1 cellular context compared by ENCODE assay signal in the genomic region with DNA sequence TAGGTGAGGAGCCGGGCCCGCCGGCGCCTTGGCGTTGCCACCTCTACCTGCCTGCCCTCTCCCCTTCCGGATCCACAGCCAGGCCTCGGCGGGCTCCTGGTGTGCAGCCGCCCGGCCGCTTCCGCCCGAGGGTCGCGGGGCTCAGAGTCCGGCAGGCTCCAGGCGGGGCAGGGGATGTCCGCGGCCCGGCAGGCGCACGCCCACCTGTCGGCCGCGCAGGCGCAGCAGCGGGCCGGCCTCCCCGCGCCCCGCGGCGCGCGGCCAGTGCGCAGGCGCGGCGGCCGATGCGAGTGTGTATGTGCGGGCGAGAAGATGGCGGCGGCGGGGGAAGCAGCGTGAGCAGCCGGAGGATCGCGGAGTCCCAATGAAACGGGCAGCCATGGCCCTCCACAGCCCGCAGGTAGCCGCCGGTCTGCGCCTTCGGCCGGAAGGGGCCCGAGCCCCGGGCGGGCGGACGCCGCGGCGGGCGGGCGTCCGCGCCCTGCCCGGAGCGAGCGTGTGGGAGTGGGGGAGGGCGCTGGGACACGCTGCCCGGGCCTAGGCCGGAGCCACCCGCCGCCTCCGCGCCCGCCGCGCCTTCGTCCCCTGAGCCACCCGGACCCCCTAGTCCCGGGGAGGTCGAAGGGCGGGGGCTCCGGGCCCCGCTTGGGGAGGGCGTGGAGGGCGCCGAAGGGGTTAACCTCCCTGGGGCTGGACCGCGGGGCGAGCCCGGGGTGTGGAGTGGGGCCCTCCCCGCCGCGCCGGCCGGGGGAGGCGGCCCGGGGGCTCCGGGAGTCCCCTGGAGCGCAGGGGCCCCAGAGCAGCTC.
TF ChIP-seq lines count a peak whose summit lies in the region.

A gene with protein sequence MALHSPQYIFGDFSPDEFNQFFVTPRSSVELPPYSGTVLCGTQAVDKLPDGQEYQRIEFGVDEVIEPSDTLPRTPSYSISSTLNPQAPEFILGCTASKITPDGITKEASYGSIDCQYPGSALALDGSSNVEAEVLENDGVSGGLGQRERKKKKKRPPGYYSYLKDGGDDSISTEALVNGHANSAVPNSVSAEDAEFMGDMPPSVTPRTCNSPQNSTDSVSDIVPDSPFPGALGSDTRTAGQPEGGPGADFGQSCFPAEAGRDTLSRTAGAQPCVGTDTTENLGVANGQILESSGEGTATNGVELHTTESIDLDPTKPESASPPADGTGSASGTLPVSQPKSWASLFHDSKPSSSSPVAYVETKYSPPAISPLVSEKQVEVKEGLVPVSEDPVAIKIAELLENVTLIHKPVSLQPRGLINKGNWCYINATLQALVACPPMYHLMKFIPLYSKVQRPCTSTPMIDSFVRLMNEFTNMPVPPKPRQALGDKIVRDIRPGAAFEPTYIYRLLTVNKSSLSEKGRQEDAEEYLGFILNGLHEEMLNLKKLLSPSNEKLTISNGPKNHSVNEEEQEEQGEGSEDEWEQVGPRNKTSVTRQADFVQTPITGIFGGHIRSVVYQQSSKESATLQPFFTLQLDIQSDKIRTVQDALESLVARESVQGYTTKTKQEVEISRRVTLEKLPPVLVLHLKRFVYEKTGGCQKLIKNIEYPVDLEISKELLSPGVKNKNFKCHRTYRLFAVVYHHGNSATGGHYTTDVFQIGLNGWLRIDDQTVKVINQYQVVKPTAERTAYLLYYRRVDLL (plus strand): TSS at position 289 of the 806 bp plus-strand sequence. CDS start 91 bp downstream, at position 380.

TF ChIP-seq in HepG2, 621 proteins besides CTCF, POLR2A, EP300 and RAD21 (continued from another document and continues in another):
- TF ChIP-seq MTF2 (CRISPR knock-in tag; IDR thresholded peaks at IDR 0.05; ENCODE audit: borderline replicate concordance) (no peak), CBX1 (IDR thresholded peaks at IDR 0.05; ENCODE audit: low read depth) (peak; percentile 58), STAT5B (CRISPR knock-in tag; IDR thresholded peaks at IDR 0.05) (no peak), RNF2 (conservative IDR thresholded peaks at IDR 0.05; ENCODE audit: low read depth) (no peak), ZNF737 (CRISPR knock-in tag; IDR thresholded peaks at IDR 0.05; ENCODE audit: borderline replicate concordance) (no peak), FLYWCH1 (CRISPR knock-in tag; IDR thresholded peaks at IDR 0.05) (no peak), ZNF431 (CRISPR knock-in tag; IDR thresholded peaks at IDR 0.05; ENCODE audit: borderline replicate concordance, low read depth) (no peak; the same call in 1 of the 2 replicates), ZNF672 (CRISPR knock-in tag; IDR thresholded peaks at IDR 0.05) (peak; percentile 83; the same call in 1 of the 2 replicates), CEBPG (CRISPR knock-in tag; IDR thresholded peaks at IDR 0.05) (no peak), ZKSCAN1 (IDR thresholded peaks at IDR 0.05; ENCODE audit: low read length) (no peak), ZFYVE20 (CRISPR knock-in tag; IDR thresholded peaks at IDR 0.05; ENCODE audit: borderline replicate concordance, low read depth) (no peak), ZNF292 (CRISPR knock-in tag; IDR thresholded peaks at IDR 0.05; ENCODE audit: borderline replicate concordance, low read depth) (no peak), ZFP41 (CRISPR knock-in tag; IDR thresholded peaks at IDR 0.05; ENCODE audit: borderline replicate concordance) (0 out of 2 replicates have a peak, but pooled peaks have one; percentile 66), ZNF343 (CRISPR knock-in tag; IDR thresholded peaks at IDR 0.05) (peak; percentile 83; the same call in 1 of the 2 replicates), ELF4 (CRISPR knock-in tag; IDR thresholded peaks at IDR 0.05; ENCODE audit: borderline replicate concordance) (no peak; the same call in none of the 2 replicates), ATAD3A (CRISPR knock-in tag; IDR thresholded peaks at IDR 0.05) (no peak), SP140L (CRISPR knock-in tag; IDR thresholded peaks at IDR 0.05; ENCODE audit: borderline replicate concordance) (no peak; the same call in 1 of the 2 replicates), PAX8 (CRISPR knock-in tag; IDR thresholded peaks at IDR 0.05; ENCODE audit: borderline replicate concordance) (no peak), ZNF136 (CRISPR knock-in tag; IDR thresholded peaks at IDR 0.05; ENCODE audit: low read depth) (no peak), FOXP1 (IDR thresholded peaks at IDR 0.05) (no peak), FOXP1 (CRISPR knock-in tag; IDR thresholded peaks at IDR 0.05) (no peak), NR1H2 (CRISPR knock-in tag; IDR thresholded peaks at IDR 0.05; ENCODE audit: borderline replicate concordance, low read depth) (no peak), GMEB1 (CRISPR knock-in tag; IDR thresholded peaks at IDR 0.05; ENCODE audit: borderline replicate concordance) (peak; percentile 66; the same call in 1 of the 2 replicates), NRL (CRISPR knock-in tag; IDR thresholded peaks at IDR 0.05; ENCODE audit: borderline replicate concordance) (peak; percentile 75; the same call in 1 of the 2 replicates), MED1 (CRISPR knock-in tag; IDR thresholded peaks at IDR 0.05) (peak; percentile 85), ZNF547 (CRISPR knock-in tag; IDR thresholded peaks at IDR 0.05) (peak; percentile 43; the same call in 1 of the 2 replicates), ISL2 (CRISPR knock-in tag; IDR thresholded peaks at IDR 0.05) (peak; percentile 75), MTERF4 (CRISPR knock-in tag; IDR thresholded peaks at IDR 0.05) (no peak), NAIF1 (CRISPR knock-in tag; IDR thresholded peaks at IDR 0.05; ENCODE audit: borderline replicate concordance) (no peak), MXD4 (CRISPR knock-in tag; IDR thresholded peaks at IDR 0.05) (no peak), ZNF337 (CRISPR knock-in tag; IDR thresholded peaks at IDR 0.05; ENCODE audit: borderline replicate concordance, low read depth) (0 out of 2 replicates have a peak, but pooled peaks have one; percentile 36), ZSCAN9 (CRISPR knock-in tag; IDR thresholded peaks at IDR 0.05; ENCODE audit: borderline replicate concordance) (peak; percentile 85; the same call in 1 of the 2 replicates), ZNF580 (CRISPR knock-in tag; IDR thresholded peaks at IDR 0.05; ENCODE audit: borderline replicate concordance, low read depth) (0 out of 2 replicates have a peak, but pooled peaks have one; percentile 18), FOXA1 (IDR thresholded peaks at IDR 0.05) (no peak), FOXA1 (CRISPR knock-in tag; IDR thresholded peaks at IDR 0.05) (no peak), TARDBP (CRISPR knock-in tag; IDR thresholded peaks at IDR 0.05) (no peak; the same call in 1 of the 2 replicates), GTF3A (CRISPR knock-in tag; conservative IDR thresholded peaks at IDR 0.05) (no peak), HDAC2 (CRISPR knock-in tag; IDR thresholded peaks at IDR 0.05) (peak; percentile 47; the same call in 1 of the 2 replicates), RCOR2 (CRISPR knock-in tag; IDR thresholded peaks at IDR 0.05) (no peak), FOSL1 (CRISPR knock-in tag; IDR thresholded peaks at IDR 0.05; ENCODE audit: borderline replicate concordance) (no peak), YEATS4 (CRISPR knock-in tag; IDR thresholded peaks at IDR 0.05; ENCODE audit: borderline replicate concordance) (peak; percentile 98), ZNF749 (CRISPR knock-in tag; IDR thresholded peaks at IDR 0.05; ENCODE audit: borderline replicate concordance) (peak; percentile 20), REL (CRISPR knock-in tag; conservative IDR thresholded peaks at IDR 0.05) (0 out of 2 replicates have a peak, but pooled peaks have one; percentile 55), HOXA9 (CRISPR knock-in tag; IDR thresholded peaks at IDR 0.05; ENCODE audit: borderline replicate concordance) (no peak; the same call in 1 of the 2 replicates), HOXA7 (CRISPR knock-in tag; IDR thresholded peaks at IDR 0.05) (no peak), ZNF644 (CRISPR knock-in tag; IDR thresholded peaks at IDR 0.05; ENCODE audit: low read depth) (no peak), ZNF777 (CRISPR knock-in tag; IDR thresholded peaks at IDR 0.05) (peak; percentile 51; the same call in 1 of the 2 replicates), DZIP1 (CRISPR knock-in tag; IDR thresholded peaks at IDR 0.05) (no peak), NFE2 (CRISPR knock-in tag; IDR thresholded peaks at IDR 0.05) (no peak), SMARCE1 (IDR thresholded peaks at IDR 0.05; ENCODE audit: borderline replicate concordance) (0 out of 2 replicates have a peak, but pooled peaks have one; percentile 6)
- TF ChIP-seq, protein P1, sequence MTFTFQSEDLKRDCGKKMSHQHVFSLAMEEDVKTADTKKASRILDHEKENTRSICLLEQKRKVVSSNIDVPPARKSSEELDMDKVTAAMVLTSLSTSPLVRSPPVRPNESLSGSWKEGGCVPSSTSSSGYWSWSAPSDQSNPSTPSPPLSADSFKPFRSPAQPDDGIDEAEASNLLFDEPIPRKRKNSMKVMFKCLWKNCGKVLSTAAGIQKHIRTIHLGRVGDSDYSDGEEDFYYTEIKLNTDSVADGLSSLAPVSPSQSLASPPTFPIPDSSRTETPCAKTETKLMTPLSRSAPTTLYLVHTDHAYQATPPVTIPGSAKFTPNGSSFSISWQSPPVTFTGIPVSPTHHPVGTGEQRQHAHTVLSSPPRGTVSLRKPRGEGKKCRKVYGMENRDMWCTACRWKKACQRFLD (CRISPR knock-in tag; IDR thresholded peaks at IDR 0.05; ENCODE audit: borderline replicate concordance): no peak; the same call in 1 of the 2 replicates
- TF ChIP-seq, protein P2, sequence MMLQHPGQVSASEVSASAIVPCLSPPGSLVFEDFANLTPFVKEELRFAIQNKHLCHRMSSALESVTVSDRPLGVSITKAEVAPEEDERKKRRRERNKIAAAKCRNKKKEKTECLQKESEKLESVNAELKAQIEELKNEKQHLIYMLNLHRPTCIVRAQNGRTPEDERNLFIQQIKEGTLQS (CRISPR knock-in tag; IDR thresholded peaks at IDR 0.05): no peak; the same call in 1 of the 2 replicates
- TF ChIP-seq, protein P3, sequence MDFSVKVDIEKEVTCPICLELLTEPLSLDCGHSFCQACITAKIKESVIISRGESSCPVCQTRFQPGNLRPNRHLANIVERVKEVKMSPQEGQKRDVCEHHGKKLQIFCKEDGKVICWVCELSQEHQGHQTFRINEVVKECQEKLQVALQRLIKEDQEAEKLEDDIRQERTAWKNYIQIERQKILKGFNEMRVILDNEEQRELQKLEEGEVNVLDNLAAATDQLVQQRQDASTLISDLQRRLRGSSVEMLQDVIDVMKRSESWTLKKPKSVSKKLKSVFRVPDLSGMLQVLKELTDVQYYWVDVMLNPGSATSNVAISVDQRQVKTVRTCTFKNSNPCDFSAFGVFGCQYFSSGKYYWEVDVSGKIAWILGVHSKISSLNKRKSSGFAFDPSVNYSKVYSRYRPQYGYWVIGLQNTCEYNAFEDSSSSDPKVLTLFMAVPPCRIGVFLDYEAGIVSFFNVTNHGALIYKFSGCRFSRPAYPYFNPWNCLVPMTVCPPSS (IDR thresholded peaks at IDR 0.05): no peak
- TF ChIP-seq, protein P4, sequence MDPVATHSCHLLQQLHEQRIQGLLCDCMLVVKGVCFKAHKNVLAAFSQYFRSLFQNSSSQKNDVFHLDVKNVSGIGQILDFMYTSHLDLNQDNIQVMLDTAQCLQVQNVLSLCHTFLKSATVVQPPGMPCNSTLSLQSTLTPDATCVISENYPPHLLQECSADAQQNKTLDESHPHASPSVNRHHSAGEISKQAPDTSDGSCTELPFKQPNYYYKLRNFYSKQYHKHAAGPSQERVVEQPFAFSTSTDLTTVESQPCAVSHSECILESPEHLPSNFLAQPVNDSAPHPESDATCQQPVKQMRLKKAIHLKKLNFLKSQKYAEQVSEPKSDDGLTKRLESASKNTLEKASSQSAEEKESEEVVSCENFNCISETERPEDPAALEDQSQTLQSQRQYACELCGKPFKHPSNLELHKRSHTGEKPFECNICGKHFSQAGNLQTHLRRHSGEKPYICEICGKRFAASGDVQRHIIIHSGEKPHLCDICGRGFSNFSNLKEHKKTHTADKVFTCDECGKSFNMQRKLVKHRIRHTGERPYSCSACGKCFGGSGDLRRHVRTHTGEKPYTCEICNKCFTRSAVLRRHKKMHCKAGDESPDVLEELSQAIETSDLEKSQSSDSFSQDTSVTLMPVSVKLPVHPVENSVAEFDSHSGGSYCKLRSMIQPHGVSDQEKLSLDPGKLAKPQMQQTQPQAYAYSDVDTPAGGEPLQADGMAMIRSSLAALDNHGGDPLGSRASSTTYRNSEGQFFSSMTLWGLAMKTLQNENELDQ (CRISPR knock-in tag; IDR thresholded peaks at IDR 0.05; ENCODE audit: borderline replicate concordance): no peak
